In genomic region chr16:89534147-89534788, GRCh38 we compare ENCODE assay signal across 1 cellular context.
TF ChIP-seq lines count a peak whose summit lies in the region.

No MANE protein-coding gene starts in this region.

TF ChIP-seq in HepG2, 621 proteins besides CTCF, POLR2A, EP300 and RAD21:
- TF ChIP-seq BHLHE40 (IDR thresholded peaks at IDR 0.05; ENCODE audit: low read length) (no peak), HOXA5 (CRISPR knock-in tag; IDR thresholded peaks at IDR 0.05) (no peak), FOXO4 (CRISPR knock-in tag; conservative IDR thresholded peaks at IDR 0.05) (no peak), CEBPB (IDR thresholded peaks at IDR 0.05; ENCODE audit: borderline replicate concordance, low read depth, low read length) (peak; percentile 19; the same call in 1 of the 2 replicates), GLMP (CRISPR knock-in tag; IDR thresholded peaks at IDR 0.05; ENCODE audit: borderline replicate concordance) (no peak)
